ENCODE assay signal across 15 cellular contexts in the genomic region with DNA sequence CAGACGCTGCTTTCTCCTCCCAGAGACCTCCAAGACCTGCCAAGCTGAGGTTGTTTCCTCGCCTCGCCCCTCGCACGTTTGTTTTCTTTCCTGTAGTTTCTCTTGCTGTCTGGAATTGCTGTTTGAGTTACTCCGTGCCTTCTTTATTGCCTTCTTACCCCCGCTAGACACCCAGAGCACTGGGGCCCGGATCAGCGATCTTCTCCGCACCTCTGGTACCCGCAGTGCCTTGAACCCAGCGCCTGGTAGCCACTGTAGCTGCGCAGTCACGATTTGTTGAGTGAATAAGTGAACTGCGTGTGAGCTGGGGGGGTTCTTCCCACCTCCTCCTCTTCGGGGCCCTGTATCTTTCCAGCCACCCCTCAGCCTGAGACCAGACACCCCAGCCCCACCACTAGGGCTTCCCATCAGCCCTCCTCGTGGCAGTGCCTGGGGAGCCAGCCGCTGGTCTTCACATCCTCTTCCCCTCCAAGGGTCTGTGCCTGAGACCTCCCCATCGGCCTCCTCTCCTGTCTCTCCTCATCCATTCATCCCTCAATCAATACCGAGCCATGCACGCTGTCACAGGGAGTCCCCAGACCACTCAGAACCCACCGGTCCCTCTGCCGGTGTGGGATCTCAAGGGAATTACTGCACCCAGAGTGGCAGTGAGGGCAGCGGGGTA. TPM values are rescaled to one million over a fixed set of nuclear protein-coding genes. Genes with fewer than 3 reads are reported as not detected.
A peak's percentile ranks its signal among the peaks of the same experiment; 100 is the strongest.
DNase-seq lines count a peak whose midpoint lies in the region; ATAC-seq and TF ChIP-seq lines count a peak whose summit lies in the region.
"Had no signal": no experiment of that assay in that cellular context is flagged by ENCODE, and none has a peak within 500 bp of the region (broad histone marks: within the 10 kb centered on the region; RNA-seq: fewer than 3 reads in every experiment).

No MANE protein-coding gene starts in this region.

- POLR2A ChIA-PET in Panc1 (lab: Charles Lee): interaction anchor here (0.6 kb wide), 1 partner anchor 154 kb away, joined by 4 read pairs; no protein-coding TSS in a partner anchor

- H3K79me2 ChIP-seq in DOHH2 (ENCODE audit: control insufficient read depth, low read length) (peaks cover 100% of the 10 kb centered on the region), neural progenitor cell (ENCODE audit: low read depth) (peaks cover 14% of the 10 kb centered on the region)

- H3K9ac ChIP-seq in neural progenitor cell: no peak overlapping the region

- H3K4me2 ChIP-seq in DOHH2 (ENCODE audit: low read length) (peak overlapping the region; percentile 96), neural progenitor cell (peak overlapping the region; percentile 97)

- no peak for DNase-seq in Panc1 (ENCODE audit: low read depth, low spot score)
- DNase-seq in esophagus muscularis mucosa (ENCODE audit: extremely low spot score): no peak
- DNase-seq in neural progenitor cell (ENCODE audit: low spot score): peak; percentile 22
- no peak for DNase-seq in KBM-7
- no peak for DNase-seq in NCI-H1930 (lab: John Stamatoyannopoulos, UW)
- no peak for DNase-seq in NCI-H2029 (lab: John Stamatoyannopoulos, UW)
- DNase-seq: activated CD4-positive, alpha-beta memory T cell treated with anti-CD3 and anti-CD28 coated beads, Interleukin-2, amount 10 ng/mL, durations not matched to agents 7 days and 5 days; aorta; foreskin keratinocyte; NCI-H1436 treated with DMSO at 0.1 percent for 48 hours; NCI-H524 treated with DMSO at 0.1 percent for 48 hours; T-helper 17 cell had no signal

- no peaks in the 10 kb centered on the region for H3K36me3 Mint-ChIP-seq in neural progenitor cell

- peaks cover 27% of the 10 kb centered on the region for H3K27me3 Mint-ChIP-seq in neural progenitor cell (ENCODE audit: insufficient read depth, low read depth)

- H3K36me3 ChIP-seq in DOHH2 (ENCODE audit: control insufficient read depth, low read length) (peaks cover 60% of the 10 kb centered on the region), Panc1 (ENCODE audit: control insufficient read depth, insufficient read depth, low read length) (no peaks in the 10 kb centered on the region), esophagus muscularis mucosa (no peaks in the 10 kb centered on the region), neural progenitor cell (no peaks in the 10 kb centered on the region)

- peak overlapping the region; percentile 91 for H2AFZ ChIP-seq in neural progenitor cell (replicated peaks)

- TF ChIP-seq POLR2A in esophagus muscularis mucosa (IDR thresholded peaks at IDR 0.05; ENCODE audit: low read depth): no peak

- WGBS in esophagus muscularis mucosa: 53% methylated on average over 24 of the region's 24 CpGs

- H3K9me2 ChIP-seq in DOHH2 (replicated peaks; ENCODE audit: control insufficient read depth, low read length): no peaks in the 10 kb centered on the region

- peak overlapping the region; percentile 88 for H3K4me3 Mint-ChIP-seq in neural progenitor cell
- H3K4me3 Mint-ChIP-seq: activated CD4-positive, alpha-beta memory T cell treated with anti-CD3 and anti-CD28 coated beads, Interleukin-2, amount 10 ng/mL, durations not matched to agents 7 days and 5 days; T-helper 17 cell had no signal

- H3K4me1 Mint-ChIP-seq in neural progenitor cell: peaks cover 66% of the 10 kb centered on the region

- no TSS peak for BruUV-seq in Panc1 (replicated peaks; lab: Mats Ljungman, UMichigan)

- peak; percentile 24 for TF ChIP-seq CTCF in DOHH2 (IDR thresholded peaks at IDR 0.05; ENCODE audit: low read depth, low read length, poor library complexity, severe bottlenecking)
- no peak for TF ChIP-seq CTCF in Panc1 (IDR thresholded peaks at IDR 0.05)
- no peak for TF ChIP-seq CTCF in esophagus muscularis mucosa (IDR thresholded peaks at IDR 0.05)
- no peak for TF ChIP-seq CTCF in neural progenitor cell (IDR thresholded peaks at IDR 0.05)

- H3K4me3 ChIP-seq in DOHH2 (ENCODE audit: low read length) (peak overlapping the region; percentile 86), Panc1 (ENCODE audit: low read depth in 2 of 2, low read length in 2 of 2) (peak overlapping the region; percentile 40 to 43; a peak in 2 of 4 replicates), esophagus muscularis mucosa (peak overlapping the region; percentile 49 to 62 (median 54)), neural progenitor cell (peak overlapping the region; percentile 81)

- H3F3A ChIP-seq in DOHH2 (ENCODE audit: control insufficient read depth, insufficient read depth) (peaks cover 31% of the 10 kb centered on the region), neural progenitor cell (ENCODE audit: low read depth) (peaks cover 49% of the 10 kb centered on the region)

- peak overlapping the region; percentile 13 for H3K27ac Mint-ChIP-seq in neural progenitor cell
- H3K27ac Mint-ChIP-seq: activated CD4-positive, alpha-beta memory T cell treated with anti-CD3 and anti-CD28 coated beads, Interleukin-2, amount 10 ng/mL, durations not matched to agents 7 days and 5 days; T-helper 17 cell had no signal

- peaks cover 58% of the 10 kb centered on the region for H3K4me1 ChIP-seq in DOHH2 (ENCODE audit: control insufficient read depth, low read length)
- peaks cover 8% of the 10 kb centered on the region for H3K4me1 ChIP-seq in Panc1 (ENCODE audit: control insufficient read depth, insufficient read depth, low read length)
- peaks cover 6 to 33% (median 27%) of the 10 kb centered on the region in 4 donors for H3K4me1 ChIP-seq in esophagus muscularis mucosa
- H3K4me1 ChIP-seq in neural progenitor cell: peaks cover 54% of the 10 kb centered on the region
- H3K4me1 ChIP-seq: foreskin keratinocyte had no signal

- H3K27ac ChIP-seq in DOHH2 (ENCODE audit: low read depth, low read length): peak overlapping the region; percentile 94
- H3K27ac ChIP-seq in Panc1 (ENCODE audit: low read length): no peak overlapping the region
- H3K27ac ChIP-seq in esophagus muscularis mucosa (replicated peaks in 1 of 4): no peak overlapping the region
- no peak overlapping the region for H3K27ac ChIP-seq in neural progenitor cell
- H3K27ac ChIP-seq: foreskin keratinocyte had no signal

- H3K9me3 ChIP-seq in DOHH2 (ENCODE audit: control insufficient read depth, insufficient read depth, low read length) (no peaks in the 10 kb centered on the region), Panc1 (ENCODE audit: control insufficient read depth, insufficient read depth, low read depth, low read length) (no peaks in the 10 kb centered on the region), esophagus muscularis mucosa (no peaks in the 10 kb centered on the region), neural progenitor cell (ENCODE audit: low read depth) (no peaks in the 10 kb centered on the region)

- in situ Hi-C loops in Panc1 (cut with HindIII; ENCODE audit: low pct_unique_long_range_greater_than_20kb, low sequenced_read_pairs): no loop called here
- in situ Hi-C loops in KBM-7 (cut with MboI; ENCODE audit: low pct_unique_long_range_greater_than_20kb, low sequenced_read_pairs): no loop called here

- TF ChIP-seq EP300 in esophagus muscularis mucosa (IDR thresholded peaks at IDR 0.05): no peak

- H3K27me3 ChIP-seq in DOHH2 (ENCODE audit: control insufficient read depth, low read length): no peaks in the 10 kb centered on the region
- H3K27me3 ChIP-seq in Panc1 (ENCODE audit: control insufficient read depth, insufficient read depth, low read length): peaks cover 6% of the 10 kb centered on the region
- H3K27me3 ChIP-seq in esophagus muscularis mucosa: peaks cover 0 to 79% (median 22%) of the 10 kb centered on the region in 4 donors
- peaks cover 53% of the 10 kb centered on the region for H3K27me3 ChIP-seq in neural progenitor cell

- CTCF ChIA-PET in Panc1 (lab: Charles Lee): no interaction called here

- no peaks in the 10 kb centered on the region for H3K9me3 Mint-ChIP-seq in neural progenitor cell
- H3K9me3 Mint-ChIP-seq: activated CD4-positive, alpha-beta memory T cell treated with anti-CD3 and anti-CD28 coated beads, Interleukin-2, amount 10 ng/mL, durations not matched to agents 7 days and 5 days had no signal

- H4K20me1 ChIP-seq in DOHH2 (ENCODE audit: control insufficient read depth, insufficient read depth, low read depth, low read length) (peaks cover 12% of the 10 kb centered on the region; the same call in 1 of the 2 replicates), neural progenitor cell (ENCODE audit: low read depth) (peaks cover 25% of the 10 kb centered on the region)

- intact Hi-C loops in Panc1 (cut with micrococcal nuclease; ENCODE audit: unreplicated experiment): no loop called here
- intact Hi-C loops in esophagus muscularis mucosa (cut with DNase I): no loop called here

- no peak for ATAC-seq in Panc1
- ATAC-seq in HG02588 (IDR thresholded peaks at IDR 0.05; ENCODE audit: unreplicated experiment): no peak
- ATAC-seq: T-helper 17 cell had no signal

RNA-seq across cellular contexts. Expression of gene BMP7, which starts 0.8 kb away (rescaled TPM):
- total RNA-seq in Panc1 (2021; ENCODE audit: unreplicated experiment): 11.5 TPM
- 13.0 TPM for polyA plus RNA-seq in Panc1 (2012; ENCODE audit: insufficient read length)
- total RNA-seq in esophagus muscularis mucosa: 1 to 10 TPM; 4.6 to 7.1 (median 5.6) TPM
- total RNA-seq in neural progenitor cell (ENCODE audit: low replicate concordance): 11.2 and 31.1 TPM in 2 replicates
- total RNA-seq: activated CD4-positive, alpha-beta memory T cell treated with anti-CD3 and anti-CD28 coated beads, Interleukin-2, amount 10 ng/mL, durations not matched to agents 7 days and 5 days; dermis microvascular lymphatic vessel endothelial cell; foreskin keratinocyte; T-helper 17 cell had no signal
- polyA plus RNA-seq: aorta, foreskin keratinocyte had no signal
